Comparison of ENCODE assay signal across 15 cellular contexts in genomic region chr3:9787714-9788113, GRCh38. TPM values are rescaled to one million over a fixed set of nuclear protein-coding genes. Genes with fewer than 3 reads are reported as not detected.
DNase-seq lines count a peak whose midpoint lies in the region; ATAC-seq and TF ChIP-seq lines count a peak whose summit lies in the region.
"Had no signal": no experiment of that assay in that cellular context is flagged by ENCODE, and none has a peak within 500 bp of the region (broad histone marks: within the 10 kb centered on the region; RNA-seq: fewer than 3 reads in every experiment).

No MANE protein-coding gene starts in this region.

- no peaks in the 10 kb centered on the region for H3K9me3 ChIP-seq in CD4-positive, alpha-beta memory T cell (ENCODE audit: control insufficient read depth in 1 of 2, low read length in 2 of 2)
- H3K9me3 ChIP-seq in HEK293 (ENCODE audit: control insufficient read depth, insufficient read depth, low read depth, low read length) = no peaks in the 10 kb centered on the region
- H3K9me3 ChIP-seq in right lobe of liver = no peaks in the 10 kb centered on the region
- H3K9me3 ChIP-seq: mucosa of descending colon, prostate gland had no signal

- no peak overlapping the region for H3K4me3 ChIP-seq in CD4-positive, alpha-beta memory T cell (ENCODE audit: low read length in 2 of 2)
- H3K4me3 ChIP-seq in HEK293 (ENCODE audit: low read depth, low read length) (no peak overlapping the region), right lobe of liver (no peak overlapping the region)
- H3K4me3 ChIP-seq: mucosa of descending colon, prostate gland had no signal

- TF ChIP-seq CTCF in HEK293 (tag by site-specific recombination; IDR thresholded peaks at IDR 0.05) (no peak), right lobe of liver (IDR thresholded peaks at IDR 0.05) (no peak)

- peaks cover 46 to 63% of the 10 kb centered on the region in 2 donors for H3K36me3 Mint-ChIP-seq in CD4-positive, alpha-beta memory T cell
- peaks cover 26 to 39% of the 10 kb centered on the region in 2 donors for H3K36me3 Mint-ChIP-seq in activated T-cell treated with anti-CD3 and anti-CD28 coated beads, Interleukin-2, amount 50 U/mL, for 72 hours (ENCODE audit: insufficient read depth in 2 of 2)

- WGBS in right lobe of liver (ENCODE audit: insufficient coverage, low coverage, low lambda C conversion rate, missing lambda C conversion rate) = 91% methylated on average over 6 of the region's 6 CpGs

- H3K27ac ChIP-seq in CD4-positive, alpha-beta memory T cell (ENCODE audit: low read depth, low read length) = no peak overlapping the region
- no peak overlapping the region for H3K27ac ChIP-seq in HEK293 (ENCODE audit: extremely low read depth, low read depth, low read length)
- no peak overlapping the region for H3K27ac ChIP-seq in right lobe of liver
- H3K27ac ChIP-seq: C4-2B, prostate gland had no signal

- H3K9me3 Mint-ChIP-seq in CD4-positive, alpha-beta memory T cell = no peaks in the 10 kb centered on the region
- no peaks in the 10 kb centered on the region for H3K9me3 Mint-ChIP-seq in activated T-cell treated with anti-CD3 and anti-CD28 coated beads, Interleukin-2, amount 50 U/mL, for 72 hours

- no peaks in the 10 kb centered on the region for H3K27me3 Mint-ChIP-seq in CD4-positive, alpha-beta memory T cell
- H3K27me3 Mint-ChIP-seq in activated T-cell treated with anti-CD3 and anti-CD28 coated beads, Interleukin-2, amount 50 U/mL, for 72 hours (ENCODE audit: low read depth) = no peaks in the 10 kb centered on the region

- intact Hi-C loops in CD4-positive, alpha-beta memory T cell (cut with micrococcal nuclease) = no loop called here
- intact Hi-C loops in right lobe of liver (cut with DNase I) = no loop called here

- peak in 1 of 5 donors; percentile 37 for DNase-seq in CD4-positive, alpha-beta memory T cell
- peak in 1 of 2 donors; percentile 57 for DNase-seq in activated T-cell treated with anti-CD3 and anti-CD28 coated beads, Interleukin-2, amount 50 U/mL, for 72 hours
- peak; percentile 86 for DNase-seq in iris pigment epithelial cell (ENCODE audit: low read depth)
- DNase-seq in NCI-H187 treated with DMSO at 0.1 percent for 48 hours (lab: John Stamatoyannopoulos, UW) = no peak
- no peak for DNase-seq in right lobe of liver
- DNase-seq in HuH-7 (ENCODE audit: low spot score) = no peak
- DNase-seq: EL, mucosa of descending colon, NCI-H2081, NCI-H774, RPMI8226, trophoblast cell had no signal

- peak overlapping the region in 6 of 7 donors; percentile 23 to 90 (median 54) for H3K27ac Mint-ChIP-seq in CD4-positive, alpha-beta memory T cell
- H3K27ac Mint-ChIP-seq in activated T-cell treated with anti-CD3 and anti-CD28 coated beads, Interleukin-2, amount 50 U/mL, for 72 hours = peak overlapping the region; percentile 25

- H3K4me3 Mint-ChIP-seq in CD4-positive, alpha-beta memory T cell = peak overlapping the region in 4 of 8 donors; percentile 13 to 57 (median 46)
- peak overlapping the region; percentile 45 to 52 for H3K4me3 Mint-ChIP-seq in activated T-cell treated with anti-CD3 and anti-CD28 coated beads, Interleukin-2, amount 50 U/mL, for 72 hours

- peaks cover 33 to 49% (median 38%) of the 10 kb centered on the region in 4 donors for H3K4me1 Mint-ChIP-seq in CD4-positive, alpha-beta memory T cell
- H3K4me1 Mint-ChIP-seq in activated T-cell treated with anti-CD3 and anti-CD28 coated beads, Interleukin-2, amount 50 U/mL, for 72 hours (ENCODE audit: low read depth) = peaks cover 69% of the 10 kb centered on the region

- peaks cover 28% of the 10 kb centered on the region for H3K36me3 ChIP-seq in CD4-positive, alpha-beta memory T cell (ENCODE audit: insufficient read depth, low read length)
- H3K36me3 ChIP-seq in HEK293 (ENCODE audit: control insufficient read depth in 2 of 2, insufficient read depth in 1 of 2, low read length in 2 of 2) (peaks cover 3 to 70% of the 10 kb centered on the region in 2 experiments; a peak in 2 of 3 replicates), right lobe of liver (peaks cover 0 to 62% (median 27%) of the 10 kb centered on the region in 4 donors)

- CTCF ChIA-PET in CD4-positive, alpha-beta memory T cell (lab: Charles Lee; ENCODE audit: partially characterized antibody) = no interaction called here
- CTCF ChIA-PET in HEK293 (lab: Yijun Ruan, JAX) = interaction anchor here (0.6 kb wide), 1 partner anchor 57 kb away, joined by 3 read pairs; no protein-coding TSS in a partner anchor

- no peaks in the 10 kb centered on the region for H3K27me3 ChIP-seq in CD4-positive, alpha-beta memory T cell (ENCODE audit: insufficient read depth, low read length)
- no peaks in the 10 kb centered on the region for H3K27me3 ChIP-seq in right lobe of liver

- H3K4me1 ChIP-seq in CD4-positive, alpha-beta memory T cell (ENCODE audit: insufficient read depth, low read length) = peaks cover 33% of the 10 kb centered on the region
- no peaks in the 10 kb centered on the region for H3K4me1 ChIP-seq in HEK293 (ENCODE audit: control insufficient read depth, insufficient read depth, low read length)
- peaks cover 0 to 9% (median 3%) of the 10 kb centered on the region in 4 donors for H3K4me1 ChIP-seq in right lobe of liver
- H3K4me1 ChIP-seq: prostate gland had no signal

- peak; percentile 56 to 67 for ATAC-seq in activated T-cell treated with anti-CD3 and anti-CD28 coated beads, Interleukin-2, amount 50 U/mL, for 72 hours (replicated peaks in 1 of 2)
- no peak for ATAC-seq in right lobe of liver
- ATAC-seq: mucosa of descending colon had no signal

- TF ChIP-seq POLR2A in right lobe of liver (IDR thresholded peaks at IDR 0.05) = no peak

- POLR2A ChIA-PET in CD4-positive, alpha-beta memory T cell (lab: Charles Lee; ENCODE audit: partially characterized antibody) = interaction anchor here (0.7 kb wide), 1 partner anchor 9 kb away, joined by 3 read pairs; no protein-coding TSS in a partner anchor
- POLR2A ChIA-PET in HEK293 (lab: Yijun Ruan, JAX) = interaction anchor here (1.2 kb wide), 1 partner anchor 19 kb away, joined by 3 read pairs; no protein-coding TSS in a partner anchor

TF ChIP-seq in HEK293, 187 proteins besides CTCF, POLR2A, EP300 and RAD21:
- TF ChIP-seq ZNF544 (tag by site-specific recombination; IDR thresholded peaks at IDR 0.05) (no peak), PRDM1 (tag by site-specific recombination; IDR thresholded peaks at IDR 0.05) (peak; percentile 76), ZNF600 (tag by site-specific recombination; IDR thresholded peaks at IDR 0.05) (0 out of 2 replicates have a peak, but pooled peaks have one; percentile 14)

RNA-seq across cellular contexts. Expression of gene TADA3, which starts 4.6 kb away (rescaled TPM):
- total RNA-seq in CD4-positive, alpha-beta memory T cell = 10 to 100 TPM; 37.6 to 41.4 TPM
- polyA plus RNA-seq in CD4-positive, alpha-beta memory T cell = 10 to 100 TPM; 35.3 to 54.6 TPM
- 100 to 1,000 TPM; 105 to 112 TPM for total RNA-seq in activated T-cell treated with anti-CD3 and anti-CD28 coated beads, Interleukin-2, amount 50 U/mL, for 72 hours
- 10 to 100 TPM; 24.6 to 43.8 (median 28.1) TPM for total RNA-seq in right lobe of liver

RNA-seq across cellular contexts. Expression of gene ARPC4, which starts 5.2 kb away (rescaled TPM):
- total RNA-seq in CD4-positive, alpha-beta memory T cell = 100 to 1,000 TPM; 164 to 168 TPM
- polyA plus RNA-seq in CD4-positive, alpha-beta memory T cell = 100 to 1,000 TPM; 235 to 287 TPM
- 100 to 1,000 TPM; 168 to 176 TPM for total RNA-seq in activated T-cell treated with anti-CD3 and anti-CD28 coated beads, Interleukin-2, amount 50 U/mL, for 72 hours
- 10 to 100 TPM; 42.0 to 80.3 (median 57.3) TPM for total RNA-seq in right lobe of liver

RNA-seq across cellular contexts. Expression of gene CAMK1, which starts 18.0 kb away (rescaled TPM):
- 1 to 10 TPM; 2.1 to 2.6 TPM for total RNA-seq in CD4-positive, alpha-beta memory T cell
- polyA plus RNA-seq in CD4-positive, alpha-beta memory T cell = 1 to 10 TPM; 3.5 to 5.8 TPM
- total RNA-seq in activated T-cell treated with anti-CD3 and anti-CD28 coated beads, Interleukin-2, amount 50 U/mL, for 72 hours = 10 to 100 TPM; 38.6 to 47.4 TPM
- total RNA-seq in right lobe of liver = 10 to 100 TPM; 10.8 to 33.4 (median 24.5) TPM

RNA-seq across cellular contexts. Expression of gene TTLL3, which starts 22.3 kb away (rescaled TPM):
- 10 to 100 TPM; 81.4 to 91.7 TPM for total RNA-seq in CD4-positive, alpha-beta memory T cell
- 1 to 10 TPM; 3.0 to 5.9 TPM for polyA plus RNA-seq in CD4-positive, alpha-beta memory T cell
- 10 to 100 TPM; 63.6 to 75.5 TPM for total RNA-seq in activated T-cell treated with anti-CD3 and anti-CD28 coated beads, Interleukin-2, amount 50 U/mL, for 72 hours
- 10 to 100 TPM in 3 of 6 experiments, 1 to 10 TPM in 3; 4.5 to 11.0 (median 8.6) TPM for total RNA-seq in right lobe of liver

RNA-seq across cellular contexts. Expression of gene OGG1, which starts 38.0 kb away (rescaled TPM):
- 10 to 100 TPM; 40.4 to 46.9 TPM for total RNA-seq in CD4-positive, alpha-beta memory T cell
- polyA plus RNA-seq in CD4-positive, alpha-beta memory T cell = 10 to 100 TPM; 29.2 to 31.5 TPM
- 10 to 100 TPM; 31.0 to 33.4 TPM for total RNA-seq in activated T-cell treated with anti-CD3 and anti-CD28 coated beads, Interleukin-2, amount 50 U/mL, for 72 hours
- 10 to 100 TPM; 12.3 to 27.8 (median 15.7) TPM for total RNA-seq in right lobe of liver

Comparison
In these comparisons a context has a peak if more than half of its experiments do, and no peak if none do; other contexts are left out.
1. ATAC-seq: peak in activated T-cell treated with anti-CD3 and anti-CD28 coated beads, Interleukin-2, amount 50 U/mL, for 72 hours (2 of 2); none in right lobe of liver (0 of 4).